In the genomic region with DNA sequence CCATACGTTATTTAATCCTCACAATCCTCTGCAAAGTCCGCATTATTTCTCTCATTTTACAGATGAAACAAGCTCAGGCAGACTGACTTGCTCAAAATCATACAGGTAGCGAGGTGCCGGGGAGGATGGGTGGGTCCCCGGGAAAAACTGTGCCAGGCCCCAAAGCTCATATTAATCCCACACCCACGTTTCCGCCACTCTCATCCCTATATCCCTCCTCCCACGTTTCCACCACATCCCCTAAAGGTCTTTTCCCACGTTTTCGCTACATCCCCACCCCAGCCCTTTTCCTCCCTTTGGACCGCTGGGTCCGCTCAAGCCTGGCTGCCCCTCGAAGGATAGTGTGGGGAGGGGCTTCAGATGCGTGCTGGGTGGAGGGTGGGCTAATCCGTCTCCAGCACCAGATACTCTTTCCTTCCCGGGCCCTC, we compare ENCODE assay signal across 8 cellular contexts. TPM values are rescaled to one million over a fixed set of nuclear protein-coding genes. Genes with fewer than 3 reads are reported as not detected.
DNase-seq lines count a peak whose midpoint lies in the region; ATAC-seq and TF ChIP-seq lines count a peak whose summit lies in the region.

No MANE protein-coding gene starts in this region.

- H2BK20ac ChIP-seq in H9 (ENCODE audit: low read depth, low read length, poor library complexity, severe bottlenecking): no peak overlapping the region

- H3K27me3 Mint-ChIP-seq in H9 (ENCODE audit: low read depth): no peaks in the 10 kb centered on the region

- peak overlapping the region in 2 of 3 experiments; percentile 63 to 83; a peak in 3 of 7 replicates for H3K27ac Mint-ChIP-seq in H9

- H4K5ac ChIP-seq in H9 (ENCODE audit: insufficient read length, low read depth, low read length): no peak overlapping the region

- H4K91ac ChIP-seq in H9 (ENCODE audit: insufficient read length, low read depth, low read length): no peak overlapping the region

- no peak overlapping the region for H3K14ac ChIP-seq in H9 (ENCODE audit: insufficient read depth, low read length)

- no peaks in the 10 kb centered on the region for H3K9me3 Mint-ChIP-seq in H9

- no peak overlapping the region for H3K18ac ChIP-seq in H9 (ENCODE audit: insufficient read length, low read depth, low read length)

- no peaks in the 10 kb centered on the region for H3K79me1 ChIP-seq in H9 (ENCODE audit: insufficient read depth, low read depth, low read length, poor library complexity, severe bottlenecking)

- H3K27me3 ChIP-seq in H9 (ENCODE audit: insufficient read depth, low read length) (no peaks in the 10 kb centered on the region), skeletal muscle satellite cell (ENCODE audit: control insufficient read depth, insufficient read depth, low read length) (no peaks in the 10 kb centered on the region)

- H3K4me3 ChIP-seq in fibroblast of villous mesenchyme (ENCODE audit: low read depth, low read length) (peak overlapping the region; percentile 86), skeletal muscle satellite cell (ENCODE audit: low read length) (peak overlapping the region; percentile 92)

- no peaks in the 10 kb centered on the region for H3K36me3 ChIP-seq in skeletal muscle satellite cell (ENCODE audit: insufficient read depth, low read length)

- TF ChIP-seq CTCF in H9 (conservative IDR thresholded peaks at IDR 0.05) (no peak), fibroblast of villous mesenchyme (IDR thresholded peaks at IDR 0.05; ENCODE audit: insufficient read depth, low read depth, low read length) (no peak)

- no peak overlapping the region for H2BK5ac ChIP-seq in H9 (ENCODE audit: insufficient read length, low read length)

- H2AK5ac ChIP-seq in H9 (ENCODE audit: insufficient read length, low read length): no peak overlapping the region

- H4K20me1 ChIP-seq in H9 (ENCODE audit: control insufficient read depth, insufficient read depth, insufficient read length): no peaks in the 10 kb centered on the region

- no peak overlapping the region for H2BK15ac ChIP-seq in H9 (ENCODE audit: low read depth, low read length)

- no peak overlapping the region for H4K8ac ChIP-seq in H9 (replicated peaks; ENCODE audit: insufficient read length, low read depth, low read length)

- no peak for ATAC-seq in HG03469 (IDR thresholded peaks at IDR 0.05; ENCODE audit: unreplicated experiment)

- no CpG with 5 or more reads among the region's 16 CpGs for WGBS in H9 (ENCODE audit: extremely low coverage, insufficient read length, low lambda C conversion rate)

- H3K4ac ChIP-seq in H9 (ENCODE audit: low read depth, low read length): no peak overlapping the region

- peaks cover 24 to 37% of the 10 kb centered on the region in 2 experiments for H3K4me1 Mint-ChIP-seq in H9

- no peak overlapping the region for H3K27ac ChIP-seq in H9 (ENCODE audit: insufficient read length, low read depth, low read length)

- no peaks in the 10 kb centered on the region for H3K79me2 ChIP-seq in H9 (ENCODE audit: insufficient read depth, low read length)

- H3K23ac ChIP-seq in H9 (ENCODE audit: insufficient read length, low read depth, low read length): no peak overlapping the region

- H2BK120ac ChIP-seq in H9 (ENCODE audit: low read depth, low read length, poor library complexity, severe bottlenecking): no peak overlapping the region

- DNase-seq in H9 (no peak), SW480 (ENCODE audit: low spot score) (peak; percentile 43), fibroblast of villous mesenchyme (ENCODE audit: low read depth) (no peak), NCI-H1417 (lab: John Stamatoyannopoulos, UW) (no peak), middle frontal gyrus (ENCODE audit: extremely low spot score, low spot score) (no peak)
- DNase-seq in stimulated activated naive CD4-positive, alpha-beta T cell treated with Interleukin-2 at 50 U/mL for 16 hours (lab: John Stamatoyannopoulos, UW): no peak

- H3T11ph ChIP-seq in H9 (ENCODE audit: low read length): no peak overlapping the region

- H3K9me3 ChIP-seq in H9 (ENCODE audit: control insufficient read depth, low read depth, low read length) (no peaks in the 10 kb centered on the region), skeletal muscle satellite cell (replicated peaks; ENCODE audit: low read length) (no peaks in the 10 kb centered on the region)

- peaks cover 6% of the 10 kb centered on the region for H3K23me2 ChIP-seq in H9 (ENCODE audit: insufficient read length, low read depth, low read length, poor library complexity, severe bottlenecking)

- no peak overlapping the region for H2BK12ac ChIP-seq in H9 (ENCODE audit: insufficient read length, low read depth, low read length)

- peak overlapping the region; percentile 16 for H2AFZ ChIP-seq in H9 (ENCODE audit: low read length)

- peak overlapping the region; percentile 83 to 88 for H3K4me3 Mint-ChIP-seq in H9

- no peak overlapping the region for H3K56ac ChIP-seq in H9 (ENCODE audit: insufficient read length, low read depth, low read length)

- no peaks in the 10 kb centered on the region for H3K4me1 ChIP-seq in H9 (ENCODE audit: insufficient read depth, low read length)
- H3K4me1 ChIP-seq in skeletal muscle satellite cell (ENCODE audit: control insufficient read depth, insufficient read depth, low read length): peaks cover 32% of the 10 kb centered on the region

- H3K4me2 ChIP-seq in H9 (ENCODE audit: insufficient read depth, insufficient read length, low read length) (peak overlapping the region; percentile 64), skeletal muscle satellite cell (ENCODE audit: low read length) (peak overlapping the region; percentile 94)

- peaks cover 0 to 2% (median 0%) of the 10 kb centered on the region in 3 experiments; a peak in 2 of 7 replicates for H3K36me3 Mint-ChIP-seq in H9 (ENCODE audit: insufficient read depth in 1 of 3, low read depth in 3 of 3)

- H3K9ac ChIP-seq in H9 (ENCODE audit: extremely low read depth, insufficient read length, low read length): peak overlapping the region; percentile 18
- peak overlapping the region; percentile 82 for H3K9ac ChIP-seq in skeletal muscle satellite cell (ENCODE audit: low read depth, low read length)

RNA-seq across cellular contexts. Expression of a gene that starts 0.4 kb away (rescaled TPM):
- total RNA-seq in H9 (2021): 4.7 and 5.5 TPM in 2 replicates
- total RNA-seq in fibroblast of villous mesenchyme: 5.5 and 5.6 TPM in 2 replicates
- total RNA-seq in skeletal muscle satellite cell (2012; rRNA removed): 2.4 and 3.8 TPM in 2 replicates
